In the genomic region with DNA sequence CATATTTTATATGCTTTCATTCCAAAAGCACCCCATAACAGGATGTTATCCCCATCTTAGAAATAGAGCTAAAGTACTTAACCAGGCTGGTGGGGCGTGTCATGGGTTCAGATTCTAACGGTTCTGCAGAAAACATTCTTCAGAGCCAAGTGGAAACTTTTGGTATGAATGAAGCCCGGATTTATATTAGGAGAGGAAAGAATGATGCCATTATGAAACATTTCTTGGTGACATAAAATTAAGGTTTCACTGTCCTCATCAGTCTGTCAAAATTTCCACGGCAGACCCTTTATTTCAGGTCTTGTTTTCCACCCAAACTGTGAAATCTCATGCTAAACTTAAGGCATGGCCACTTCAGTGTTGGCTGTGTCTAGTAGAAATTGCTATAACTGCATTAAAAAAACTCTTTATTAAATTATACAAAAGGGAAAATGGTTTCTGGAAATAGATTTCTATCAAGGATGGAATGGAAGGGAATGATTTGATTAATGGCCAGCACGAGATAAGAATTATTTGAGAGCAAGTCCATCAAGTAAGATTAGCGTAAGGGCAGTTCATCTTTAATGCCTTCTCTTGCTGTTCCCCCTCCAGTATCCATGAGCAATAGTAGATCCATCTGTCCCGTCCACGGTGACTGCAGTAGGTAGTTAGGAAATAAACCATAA, we compare ENCODE assay signal across 23 cellular contexts. TPM values are rescaled to one million over a fixed set of nuclear protein-coding genes. Genes with fewer than 3 reads are reported as not detected.
DNase-seq lines count a peak whose midpoint lies in the region; ATAC-seq lines count a peak whose summit lies in the region.
"Had no signal": no experiment of that assay in that cellular context is flagged by ENCODE, and none has a peak within 500 bp of the region (broad histone marks: within the 10 kb centered on the region; RNA-seq: fewer than 3 reads in every experiment).

No MANE protein-coding gene starts in this region.

- no peaks in the 10 kb centered on the region for H3K9me3 ChIP-seq in T-helper 17 cell (ENCODE audit: control insufficient read depth, low read length, poor library complexity, severe bottlenecking)
- H3K9me3 ChIP-seq: neutrophil, psoas muscle, suprapubic skin had no signal

- H3K36me3 Mint-ChIP-seq in T-helper 17 cell (ENCODE audit: low read depth), result peaks cover 5% of the 10 kb centered on the region
- H3K36me3 Mint-ChIP-seq in activated naive CD8-positive, alpha-beta T cell, result peaks cover 29% of the 10 kb centered on the region

- peak overlapping the region; percentile 74 for H3K27ac Mint-ChIP-seq in T-helper 17 cell
- peak overlapping the region; percentile 98 for H3K27ac Mint-ChIP-seq in activated naive CD8-positive, alpha-beta T cell

- no peaks in the 10 kb centered on the region for H3K27me3 Mint-ChIP-seq in T-helper 17 cell
- H3K27me3 Mint-ChIP-seq in activated naive CD8-positive, alpha-beta T cell, result no peaks in the 10 kb centered on the region
- H3K27me3 Mint-ChIP-seq: central memory CD8-positive, alpha-beta T cell had no signal

- no peak overlapping the region for H3K4me3 Mint-ChIP-seq in T-helper 17 cell
- H3K4me3 Mint-ChIP-seq in activated naive CD8-positive, alpha-beta T cell, result peak overlapping the region; percentile 55
- H3K4me3 Mint-ChIP-seq: central memory CD8-positive, alpha-beta T cell had no signal

- peaks cover 54% of the 10 kb centered on the region for H3K4me1 Mint-ChIP-seq in T-helper 17 cell
- peaks cover 91% of the 10 kb centered on the region for H3K4me1 Mint-ChIP-seq in activated naive CD8-positive, alpha-beta T cell (ENCODE audit: low read depth)

- DNase-seq in activated T-cell treated with anti-CD3 and anti-CD28 coated beads for 24 hours (ENCODE audit: low read depth) (peak; percentile 50), activated T-cell treated with anti-CD3 and anti-CD28 coated beads for 4 hours (no peak), T-helper 17 cell (no peak), NCI-H2081 treated with DMSO at 0.1 percent for 48 hours (lab: John Stamatoyannopoulos, UW) (no peak), activated gamma-delta T cell (lab: John Stamatoyannopoulos, UW) (no peak)
- DNase-seq in stimulated activated CD8-positive, alpha-beta memory T cell treated with anti-CD3 and anti-CD28 coated beads, Interleukin-4, amount 100 ng/mL, for 48 hours, result peak; percentile 64
- DNase-seq: activated CD8-positive, alpha-beta memory T cell treated with anti-CD3 and anti-CD28 coated beads for 24 hours; activated gamma-delta T cell treated with Interleukin-2 at 50 U/mL for 16 hours; C1 segment of cervical spinal cord; dorsolateral prefrontal cortex; GOT3; head of caudate nucleus; NCI-H1105; NCI-H2029 treated with DMSO at 0.1 percent for 48 hours; NCI-H446; PC-3; psoas muscle; SHP77 treated with DMSO at 0.1 percent for 48 hours had no signal

- H3K9me3 Mint-ChIP-seq in activated naive CD8-positive, alpha-beta T cell (ENCODE audit: low read depth), result no peaks in the 10 kb centered on the region
- H3K9me3 Mint-ChIP-seq: central memory CD8-positive, alpha-beta T cell had no signal

- ATAC-seq in T-helper 17 cell (no peak), HG03378 (IDR thresholded peaks at IDR 0.05; ENCODE audit: unreplicated experiment) (no peak)
- ATAC-seq: PC-3 had no signal

RNA-seq across cellular contexts. Expression of a gene that starts 11.7 kb away (rescaled TPM):
- total RNA-seq in T-helper 17 cell, result 10 to 100 TPM; 84.9 to 93.9 TPM

Comparison
In these comparisons a context has a peak if more than half of its experiments do, and no peak if none do; other contexts are left out.
1. DNase-seq: peak in activated T-cell treated with anti-CD3 and anti-CD28 coated beads for 24 hours (single experiment) and stimulated activated CD8-positive, alpha-beta memory T cell treated with anti-CD3 and anti-CD28 coated beads, Interleukin-4, amount 100 ng/mL, for 48 hours (single experiment); none in activated T-cell treated with anti-CD3 and anti-CD28 coated beads for 4 hours (single experiment), T-helper 17 cell (0 of 3), NCI-H2081 treated with DMSO at 0.1 percent for 48 hours (single experiment) and activated gamma-delta T cell (single experiment).